Comparison of ENCODE assay signal across 7 cellular contexts in genomic region chr19:15330801-15331418, GRCh38. TPM values are rescaled to one million over a fixed set of nuclear protein-coding genes. Genes with fewer than 3 reads are reported as not detected.
A peak's percentile ranks its signal among the peaks of the same experiment; 100 is the strongest.
DNase-seq lines count a peak whose midpoint lies in the region; ATAC-seq and TF ChIP-seq lines count a peak whose summit lies in the region.

No MANE protein-coding gene starts in this region.

- peak overlapping the region; percentile 51 for H3K9ac ChIP-seq in muscle layer of colon (ENCODE audit: low read length)

- ATAC-seq in GM21619 (IDR thresholded peaks at IDR 0.05; ENCODE audit: unreplicated experiment), result no peak

- DNase-seq in GM20000 (ENCODE audit: low spot score) (peak; percentile 49), RKO (ENCODE audit: low spot score) (peak; percentile 83), SK-N-DZ (ENCODE audit: low spot score) (no peak), KG1 (lab: John Stamatoyannopoulos, UW) (no peak)
- peak; percentile 2 for DNase-seq in effector CD4-positive, alpha-beta T cell

- no peaks in the 10 kb centered on the region for H3K9me3 ChIP-seq in muscle layer of colon (ENCODE audit: low read length)

- H3K4me3 ChIP-seq in muscle layer of colon (ENCODE audit: low read depth in 1 of 2, low read length in 2 of 2), result peak overlapping the region; percentile 86 to 91

- TF ChIP-seq CTCF in GM20000 (IDR thresholded peaks at IDR 0.05; ENCODE audit: extremely low read depth, missing control alignments), result no peak

- H3K36me3 ChIP-seq in muscle layer of colon (ENCODE audit: insufficient read depth, low read length), result no peaks in the 10 kb centered on the region

- H3K27ac ChIP-seq in muscle layer of colon (ENCODE audit: low read depth, low read length), result peak overlapping the region; percentile 96

- H3K27me3 ChIP-seq in muscle layer of colon (ENCODE audit: control insufficient read depth in 1 of 2, insufficient read depth in 2 of 2, low read length in 2 of 2), result no peaks in the 10 kb centered on the region

- peaks cover 40% of the 10 kb centered on the region for H3K4me1 ChIP-seq in muscle layer of colon (ENCODE audit: insufficient read depth, low read length)

RNA-seq across cellular contexts. Expression of gene BRD4, which starts 1.4 kb away (rescaled TPM):
- polyA plus RNA-seq in SK-N-DZ (2014; cell fraction: cytosol; rRNA removed), result 9.3 and 11.1 TPM in 2 replicates
- polyA plus RNA-seq in SK-N-DZ (2014; cell fraction: nucleus; rRNA removed), result 9.9 and 20.7 TPM in 2 replicates

RNA-seq across cellular contexts. Expression of gene AKAP8, which starts 48.7 kb away (rescaled TPM):
- polyA plus RNA-seq in SK-N-DZ (2014; cell fraction: cytosol; rRNA removed), result 15.9 and 16.5 TPM in 2 replicates
- 18.6 and 35.4 TPM in 2 replicates for polyA plus RNA-seq in SK-N-DZ (2014; cell fraction: nucleus; rRNA removed)

Comparison
In these comparisons a context has a peak if more than half of its experiments do, and no peak if none do; other contexts are left out.
1. DNase-seq: peak in GM20000 (single experiment), RKO (single experiment) and effector CD4-positive, alpha-beta T cell (single experiment); none in SK-N-DZ (single experiment) and KG1 (single experiment).